Comparison of ENCODE assay signal across 9 cellular contexts in the genomic region with DNA sequence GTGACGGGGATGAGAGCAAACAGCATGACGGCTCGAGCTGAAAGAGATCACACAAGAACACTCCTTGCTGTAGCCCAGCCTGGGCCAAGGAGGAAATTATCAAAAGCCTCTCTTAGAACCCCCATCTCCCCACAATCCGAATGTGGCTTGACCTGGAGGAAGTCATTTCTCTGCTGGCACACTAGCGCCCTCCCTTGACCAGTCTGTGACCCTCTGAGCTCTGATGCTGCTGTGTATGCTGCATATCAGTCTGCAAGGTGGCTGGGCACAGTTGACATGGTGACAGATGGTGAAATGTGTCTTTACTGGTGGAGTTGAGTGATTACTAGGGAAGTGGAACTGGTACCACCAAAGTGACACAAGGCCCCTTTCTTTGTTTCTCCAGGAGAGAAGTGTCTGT. TPM values are rescaled to one million over a fixed set of nuclear protein-coding genes. Genes with fewer than 3 reads are reported as not detected.
DNase-seq lines count a peak whose midpoint lies in the region; ATAC-seq and TF ChIP-seq lines count a peak whose summit lies in the region.
"Had no signal": no experiment of that assay in that cellular context is flagged by ENCODE, and none has a peak within 500 bp of the region (broad histone marks: within the 10 kb centered on the region; RNA-seq: fewer than 3 reads in every experiment).

No MANE protein-coding gene starts in this region.

- peaks cover 33% of the 10 kb centered on the region for H3K27me3 Mint-ChIP-seq in GM23338 (ENCODE audit: insufficient read depth, low read depth, poor library complexity)

- H4K20me1 ChIP-seq in GM23338 (replicated peaks; ENCODE audit: insufficient read depth), result no peaks in the 10 kb centered on the region

- no peaks in the 10 kb centered on the region for H3K4me1 ChIP-seq in GM23338 (ENCODE audit: insufficient read depth)
- H3K4me1 ChIP-seq in left lung, result peaks cover 3 to 26% of the 10 kb centered on the region in 2 donors

- no peak overlapping the region for H3K4me3 ChIP-seq in GM23338
- H3K4me3 ChIP-seq in left lung, result no peak overlapping the region

- peak; percentile 16 for DNase-seq in ELR (ENCODE audit: low read depth)
- peak; percentile 87 for DNase-seq in GM23338 (ENCODE audit: low spot score)
- DNase-seq in SK-MEL-5 (ENCODE audit: low read depth, low spot score), result peak; percentile 42
- DNase-seq in left lung, result no peak
- DNase-seq in NCI-H2107 (lab: John Stamatoyannopoulos, UW), result no peak
- DNase-seq: activated CD4-positive, alpha-beta T cell treated with anti-CD3 and anti-CD28 coated beads, Interleukin-2, amount 50 U/mL, for 4 hours had no signal

- H3K9me3 ChIP-seq in left lung, result no peaks in the 10 kb centered on the region

- H3K36me3 ChIP-seq in GM23338 (ENCODE audit: insufficient read depth) (no peaks in the 10 kb centered on the region), left lung (no peaks in the 10 kb centered on the region)

- ATAC-seq in GM23338 (peak; percentile 66), left lung (peak; percentile 49), HG02623 (IDR thresholded peaks at IDR 0.05; ENCODE audit: unreplicated experiment) (no peak), HG03378 (IDR thresholded peaks at IDR 0.05; ENCODE audit: unreplicated experiment) (no peak)

- intact Hi-C loops in left lung (cut with DNase I), result no loop called here

- no peaks in the 10 kb centered on the region for H3K9me3 Mint-ChIP-seq in GM23338

- no peak overlapping the region for H3K4me2 ChIP-seq in GM23338

- H3K27ac ChIP-seq in GM23338 (ENCODE audit: low read depth) (no peak overlapping the region), left lung (no peak overlapping the region)

- H3K79me2 ChIP-seq in GM23338 (replicated peaks; ENCODE audit: insufficient read depth), result no peaks in the 10 kb centered on the region

- H2AFZ ChIP-seq in GM23338, result no peak overlapping the region

- no peak overlapping the region for H3K4me3 Mint-ChIP-seq in GM23338

- no peak overlapping the region for H3K27ac Mint-ChIP-seq in GM23338

- peaks cover 8% of the 10 kb centered on the region; the same call in 2 of the 3 replicates for H3K4me1 Mint-ChIP-seq in GM23338

- H3K36me3 Mint-ChIP-seq in GM23338 (ENCODE audit: low read depth), result no peaks in the 10 kb centered on the region

- in situ Hi-C loops in SK-MEL-5 (cut with HindIII; ENCODE audit: low pct_unique_long_range_greater_than_20kb, low sequenced_read_pairs), result no loop called here

- 0 out of 2 replicates have a peak, but pooled peaks cover 4% of the 10 kb centered on the region for H3K9me2 ChIP-seq in GM23338 (ENCODE audit: insufficient read depth)

- H3K27me3 ChIP-seq in GM23338 (ENCODE audit: insufficient read depth), result peaks cover 34% of the 10 kb centered on the region
- peaks cover 0 to 32% of the 10 kb centered on the region in 2 donors for H3K27me3 ChIP-seq in left lung

- no peaks in the 10 kb centered on the region for H3F3A ChIP-seq in GM23338 (replicated peaks; ENCODE audit: low read depth)

- peak; percentile 84 to 95 for TF ChIP-seq CTCF in GM23338 (conservative IDR thresholded peaks at IDR 0.05; ENCODE audit: low read depth in 2 of 2)
- peak in 1 of 2 donors; percentile 10 for TF ChIP-seq CTCF in left lung (IDR thresholded peaks at IDR 0.05)

TF ChIP-seq in GM23338, 12 proteins besides CTCF, POLR2A, EP300 and RAD21 (continues in another document):
- no peak for TF ChIP-seq POLR2AphosphoS5 (IDR thresholded peaks at IDR 0.05; ENCODE audit: low read depth)
- TF ChIP-seq ZNF331 (CRISPR knock-in tag; IDR thresholded peaks at IDR 0.05; ENCODE audit: low read depth), result no peak
- TF ChIP-seq EZH2phosphoT487 (IDR thresholded peaks at IDR 0.05; ENCODE audit: unreplicated experiment), result no peak
- no peak for TF ChIP-seq ZNF114 (CRISPR knock-in tag; IDR thresholded peaks at IDR 0.05)
- TF ChIP-seq, protein P1, sequence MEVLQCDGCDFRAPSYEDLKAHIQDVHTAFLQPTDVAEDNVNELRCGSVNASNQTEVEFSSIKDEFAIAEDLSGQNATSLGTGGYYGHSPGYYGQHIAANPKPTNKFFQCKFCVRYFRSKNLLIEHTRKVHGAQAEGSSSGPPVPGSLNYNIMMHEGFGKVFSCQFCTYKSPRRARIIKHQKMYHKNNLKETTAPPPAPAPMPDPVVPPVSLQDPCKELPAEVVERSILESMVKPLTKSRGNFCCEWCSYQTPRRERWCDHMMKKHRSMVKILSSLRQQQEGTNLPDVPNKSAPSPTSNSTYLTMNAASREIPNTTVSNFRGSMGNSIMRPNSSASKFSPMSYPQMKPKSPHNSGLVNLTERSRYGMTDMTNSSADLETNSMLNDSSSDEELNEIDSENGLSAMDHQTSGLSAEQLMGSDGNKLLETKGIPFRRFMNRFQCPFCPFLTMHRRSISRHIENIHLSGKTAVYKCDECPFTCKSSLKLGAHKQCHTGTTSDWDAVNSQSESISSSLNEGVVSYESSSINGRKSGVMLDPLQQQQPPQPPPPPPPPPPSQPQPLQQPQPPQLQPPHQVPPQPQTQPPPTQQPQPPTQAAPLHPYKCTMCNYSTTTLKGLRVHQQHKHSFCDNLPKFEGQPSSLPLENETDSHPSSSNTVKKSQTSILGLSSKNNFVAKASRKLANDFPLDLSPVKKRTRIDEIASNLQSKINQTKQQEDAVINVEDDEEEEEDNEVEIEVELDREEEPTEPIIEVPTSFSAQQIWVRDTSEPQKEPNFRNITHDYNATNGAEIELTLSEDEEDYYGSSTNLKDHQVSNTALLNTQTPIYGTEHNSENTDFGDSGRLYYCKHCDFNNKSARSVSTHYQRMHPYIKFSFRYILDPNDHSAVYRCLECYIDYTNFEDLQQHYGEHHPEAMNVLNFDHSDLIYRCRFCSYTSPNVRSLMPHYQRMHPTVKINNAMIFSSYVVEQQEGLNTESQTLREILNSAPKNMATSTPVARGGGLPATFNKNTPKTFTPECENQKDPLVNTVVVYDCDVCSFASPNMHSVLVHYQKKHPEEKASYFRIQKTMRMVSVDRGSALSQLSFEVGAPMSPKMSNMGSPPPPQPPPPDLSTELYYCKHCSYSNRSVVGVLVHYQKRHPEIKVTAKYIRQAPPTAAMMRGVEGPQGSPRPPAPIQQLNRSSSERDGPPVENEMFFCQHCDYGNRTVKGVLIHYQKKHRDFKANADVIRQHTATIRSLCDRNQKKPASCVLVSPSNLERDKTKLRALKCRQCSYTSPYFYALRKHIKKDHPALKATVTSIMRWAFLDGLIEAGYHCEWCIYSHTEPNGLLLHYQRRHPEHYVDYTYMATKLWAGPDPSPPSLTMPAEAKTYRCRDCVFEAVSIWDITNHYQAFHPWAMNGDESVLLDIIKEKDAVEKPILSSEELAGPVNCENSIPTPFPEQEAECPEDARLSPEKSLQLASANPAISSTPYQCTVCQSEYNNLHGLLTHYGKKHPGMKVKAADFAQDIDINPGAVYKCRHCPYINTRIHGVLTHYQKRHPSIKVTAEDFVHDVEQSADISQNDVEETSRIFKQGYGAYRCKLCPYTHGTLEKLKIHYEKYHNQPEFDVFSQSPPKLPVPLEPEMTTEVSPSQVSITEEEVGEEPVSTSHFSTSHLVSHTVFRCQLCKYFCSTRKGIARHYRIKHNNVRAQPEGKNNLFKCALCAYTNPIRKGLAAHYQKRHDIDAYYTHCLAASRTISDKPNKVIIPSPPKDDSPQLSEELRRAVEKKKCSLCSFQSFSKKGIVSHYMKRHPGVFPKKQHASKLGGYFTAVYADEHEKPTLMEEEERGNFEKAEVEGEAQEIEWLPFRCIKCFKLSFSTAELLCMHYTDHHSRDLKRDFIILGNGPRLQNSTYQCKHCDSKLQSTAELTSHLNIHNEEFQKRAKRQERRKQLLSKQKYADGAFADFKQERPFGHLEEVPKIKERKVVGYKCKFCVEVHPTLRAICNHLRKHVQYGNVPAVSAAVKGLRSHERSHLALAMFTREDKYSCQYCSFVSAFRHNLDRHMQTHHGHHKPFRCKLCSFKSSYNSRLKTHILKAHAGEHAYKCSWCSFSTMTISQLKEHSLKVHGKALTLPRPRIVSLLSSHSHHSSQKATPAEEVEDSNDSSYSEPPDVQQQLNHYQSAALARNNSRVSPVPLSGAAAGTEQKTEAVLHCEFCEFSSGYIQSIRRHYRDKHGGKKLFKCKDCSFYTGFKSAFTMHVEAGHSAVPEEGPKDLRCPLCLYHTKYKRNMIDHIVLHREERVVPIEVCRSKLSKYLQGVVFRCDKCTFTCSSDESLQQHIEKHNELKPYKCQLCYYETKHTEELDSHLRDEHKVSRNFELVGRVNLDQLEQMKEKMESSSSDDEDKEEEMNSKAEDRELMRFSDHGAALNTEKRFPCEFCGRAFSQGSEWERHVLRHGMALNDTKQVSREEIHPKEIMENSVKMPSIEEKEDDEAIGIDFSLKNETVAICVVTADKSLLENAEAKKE (CRISPR knock-in tag; IDR thresholded peaks at IDR 0.05), result no peak
- TF ChIP-seq, protein P2, sequence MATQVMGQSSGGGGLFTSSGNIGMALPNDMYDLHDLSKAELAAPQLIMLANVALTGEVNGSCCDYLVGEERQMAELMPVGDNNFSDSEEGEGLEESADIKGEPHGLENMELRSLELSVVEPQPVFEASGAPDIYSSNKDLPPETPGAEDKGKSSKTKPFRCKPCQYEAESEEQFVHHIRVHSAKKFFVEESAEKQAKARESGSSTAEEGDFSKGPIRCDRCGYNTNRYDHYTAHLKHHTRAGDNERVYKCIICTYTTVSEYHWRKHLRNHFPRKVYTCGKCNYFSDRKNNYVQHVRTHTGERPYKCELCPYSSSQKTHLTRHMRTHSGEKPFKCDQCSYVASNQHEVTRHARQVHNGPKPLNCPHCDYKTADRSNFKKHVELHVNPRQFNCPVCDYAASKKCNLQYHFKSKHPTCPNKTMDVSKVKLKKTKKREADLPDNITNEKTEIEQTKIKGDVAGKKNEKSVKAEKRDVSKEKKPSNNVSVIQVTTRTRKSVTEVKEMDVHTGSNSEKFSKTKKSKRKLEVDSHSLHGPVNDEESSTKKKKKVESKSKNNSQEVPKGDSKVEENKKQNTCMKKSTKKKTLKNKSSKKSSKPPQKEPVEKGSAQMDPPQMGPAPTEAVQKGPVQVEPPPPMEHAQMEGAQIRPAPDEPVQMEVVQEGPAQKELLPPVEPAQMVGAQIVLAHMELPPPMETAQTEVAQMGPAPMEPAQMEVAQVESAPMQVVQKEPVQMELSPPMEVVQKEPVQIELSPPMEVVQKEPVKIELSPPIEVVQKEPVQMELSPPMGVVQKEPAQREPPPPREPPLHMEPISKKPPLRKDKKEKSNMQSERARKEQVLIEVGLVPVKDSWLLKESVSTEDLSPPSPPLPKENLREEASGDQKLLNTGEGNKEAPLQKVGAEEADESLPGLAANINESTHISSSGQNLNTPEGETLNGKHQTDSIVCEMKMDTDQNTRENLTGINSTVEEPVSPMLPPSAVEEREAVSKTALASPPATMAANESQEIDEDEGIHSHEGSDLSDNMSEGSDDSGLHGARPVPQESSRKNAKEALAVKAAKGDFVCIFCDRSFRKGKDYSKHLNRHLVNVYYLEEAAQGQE (IDR thresholded peaks at IDR 0.05; ENCODE audit: unreplicated experiment), result no peak
- no peak for TF ChIP-seq CREB1 (CRISPR knock-in tag; IDR thresholded peaks at IDR 0.05; ENCODE audit: low read depth)

RNA-seq across cellular contexts. Expression of a gene that starts 3.3 kb away (rescaled TPM):
- not detected in 2 replicates for total RNA-seq in GM23338 (2014; rRNA removed; shearing (Covaris generic))
- 0.11 TPM in 1 of 2 replicates, not detected in the other for polyA plus RNA-seq in GM23338 (2016; fragmentation: Nextera tagmentation; extraction: Ambion mirVana)
- total RNA-seq in SK-MEL-5 (2014; rRNA removed; shearing (Covaris generic)), result not detected in 2 replicates
- not detected in 2 replicates for polyA plus RNA-seq in SK-MEL-5 (2015; cell fraction: cytosol; rRNA removed)
- not detected in 2 replicates for polyA plus RNA-seq in SK-MEL-5 (2015; cell fraction: nucleus; rRNA removed)
- total RNA-seq in left lung, result 10 to 100 TPM in 1 of 2 donors, 1 to 10 TPM in 1; 7.0 to 13.0 TPM
- total RNA-seq: myocyte had no signal

Comparison
In these comparisons a context has a peak if more than half of its experiments do, and no peak if none do; other contexts are left out.
1. DNase-seq: peak in ELR (single experiment), GM23338 (single experiment) and SK-MEL-5 (single experiment); none in left lung (0 of 2) and NCI-H2107 (single experiment).
2. ATAC-seq: peak in GM23338 (single experiment) and left lung (single experiment); none in HG02623 (single experiment) and HG03378 (single experiment).